Comparison of ENCODE assay signal across 14 cellular contexts in the genomic region with DNA sequence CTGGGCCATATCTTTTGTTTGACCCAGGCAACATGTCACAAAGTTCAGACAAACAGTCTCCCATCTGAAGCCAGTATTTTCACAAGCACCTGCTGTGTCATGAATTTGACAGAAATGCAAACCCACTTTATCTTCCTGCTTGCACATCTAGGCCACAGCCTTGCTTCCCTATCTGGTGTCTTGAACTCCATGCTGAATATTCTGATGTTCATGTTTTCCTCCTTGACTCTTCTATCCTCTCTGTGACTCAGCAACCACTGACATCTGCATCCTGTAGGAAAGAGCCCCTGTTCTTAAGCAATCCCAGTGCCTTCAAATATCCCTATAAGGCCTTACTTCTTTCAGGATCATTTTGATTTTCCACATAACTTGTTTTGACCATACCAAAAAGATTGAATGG. TPM values are rescaled to one million over a fixed set of nuclear protein-coding genes. Genes with fewer than 3 reads are reported as not detected.
DNase-seq lines count a peak whose midpoint lies in the region; ATAC-seq and TF ChIP-seq lines count a peak whose summit lies in the region.
"Had no signal": no experiment of that assay in that cellular context is flagged by ENCODE, and none has a peak within 500 bp of the region (broad histone marks: within the 10 kb centered on the region; RNA-seq: fewer than 3 reads in every experiment).

No MANE protein-coding gene starts in this region.

- ATAC-seq in activated CD8-positive, alpha-beta T cell treated with anti-CD3 and anti-CD28 coated beads, Interleukin-2, amount 10 ng/mL, durations not matched to agents 7 days and 5 days: no peak
- ATAC-seq in GM21528 (IDR thresholded peaks at IDR 0.05; ENCODE audit: low FRiP score, unreplicated experiment) (no peak), HG02884 (IDR thresholded peaks at IDR 0.05; ENCODE audit: unreplicated experiment) (no peak)

- no peak for TF ChIP-seq CTCF in AG04450 (IDR thresholded peaks at IDR 0.05; ENCODE audit: low read depth, low read length)
- no peak for TF ChIP-seq CTCF in fibroblast of villous mesenchyme (IDR thresholded peaks at IDR 0.05; ENCODE audit: insufficient read depth, low read depth, low read length)

- POLR2A ChIA-PET in AG04450 (lab: Yijun Ruan, JAX): no interaction called here
- POLR2A ChIA-PET in activated CD8-positive, alpha-beta T cell treated with anti-CD3 and anti-CD28 coated beads, Interleukin-2, amount 10 ng/mL, durations not matched to agents 7 days and 5 days (lab: Charles Lee): interaction anchor here (1.6 kb wide), 1 partner anchor 8 kb away, joined by 10 read pairs; no protein-coding TSS in a partner anchor

- H3K4me3 ChIP-seq in AG04450 (ENCODE audit: low read depth, low read length) (no peak overlapping the region), fibroblast of villous mesenchyme (ENCODE audit: low read depth, low read length) (no peak overlapping the region)
- H3K4me3 ChIP-seq: adrenal gland had no signal

- CTCF ChIA-PET in AG04450 (lab: Charles Lee): no interaction called here
- CTCF ChIA-PET in activated CD8-positive, alpha-beta T cell treated with anti-CD3 and anti-CD28 coated beads, Interleukin-2, amount 10 ng/mL, durations not matched to agents 7 days and 5 days (lab: Charles Lee): no interaction called here

- DNase-seq in AG04450 (ENCODE audit: low read depth, low spot score): peak; percentile 37
- DNase-seq in GDM1 (lab: John Stamatoyannopoulos, UW): peak; percentile 59
- no peak for DNase-seq in activated CD8-positive, alpha-beta T cell treated with anti-CD3 and anti-CD28 coated beads, Interleukin-2, amount 10 ng/mL, durations not matched to agents 7 days and 5 days
- peak; percentile 84 for DNase-seq in fibroblast of villous mesenchyme (ENCODE audit: low read depth)
- DNase-seq in COLO829 (ENCODE audit: low spot score): no peak
- no peak for DNase-seq in cerebellar cortex (ENCODE audit: low spot score)
- DNase-seq: activated CD4-positive, alpha-beta T cell treated with anti-CD3 and anti-CD28 coated beads for 1 hour; adrenal gland; COR-L47; natural killer cell; NCI-H2171; stimulated activated CD4-positive, alpha-beta T cell treated with anti-CD3 and anti-CD28 coated beads, Interleukin-15, amount 100 ng/mL, for 24 hours had no signal

- H3K27ac Mint-ChIP-seq in activated CD8-positive, alpha-beta T cell treated with anti-CD3 and anti-CD28 coated beads, Interleukin-2, amount 10 ng/mL, durations not matched to agents 7 days and 5 days: peak overlapping the region; percentile 16

- H3K27ac ChIP-seq in AG04450 (ENCODE audit: low read depth, low read length): no peak overlapping the region

- no peak overlapping the region for H3K4me3 Mint-ChIP-seq in activated CD8-positive, alpha-beta T cell treated with anti-CD3 and anti-CD28 coated beads, Interleukin-2, amount 10 ng/mL, durations not matched to agents 7 days and 5 days
- H3K4me3 Mint-ChIP-seq: natural killer cell had no signal

- no peaks in the 10 kb centered on the region for H3K9me3 ChIP-seq in AG04450 (ENCODE audit: control insufficient read depth, insufficient read depth, low read length)
- H3K9me3 ChIP-seq: adrenal gland had no signal

- H3K9me3 Mint-ChIP-seq in activated CD8-positive, alpha-beta T cell treated with anti-CD3 and anti-CD28 coated beads, Interleukin-2, amount 10 ng/mL, durations not matched to agents 7 days and 5 days (ENCODE audit: insufficient read depth): peaks cover 10% of the 10 kb centered on the region
- H3K9me3 Mint-ChIP-seq: natural killer cell had no signal

- peaks cover 56% of the 10 kb centered on the region for H3K4me1 Mint-ChIP-seq in activated CD8-positive, alpha-beta T cell treated with anti-CD3 and anti-CD28 coated beads, Interleukin-2, amount 10 ng/mL, durations not matched to agents 7 days and 5 days (ENCODE audit: low read depth)

- H3K36me3 Mint-ChIP-seq in activated CD8-positive, alpha-beta T cell treated with anti-CD3 and anti-CD28 coated beads, Interleukin-2, amount 10 ng/mL, durations not matched to agents 7 days and 5 days (ENCODE audit: low read depth): peaks cover 93% of the 10 kb centered on the region

- H3K27me3 Mint-ChIP-seq in activated CD8-positive, alpha-beta T cell treated with anti-CD3 and anti-CD28 coated beads, Interleukin-2, amount 10 ng/mL, durations not matched to agents 7 days and 5 days (ENCODE audit: low read depth): no peaks in the 10 kb centered on the region

- no peaks in the 10 kb centered on the region for H3K27me3 ChIP-seq in AG04450 (ENCODE audit: control insufficient read depth, insufficient read depth, low read length)
- H3K27me3 ChIP-seq: adrenal gland had no signal

RNA-seq across cellular contexts. Expression of a gene that starts 6.5 kb away (rescaled TPM):
- polyA plus RNA-seq in AG04450 (2011; rRNA removed): 65.1 and 88.3 TPM in 2 replicates
- polyA minus RNA-seq in AG04450 (2011; rRNA and poly(A)+ RNA removed): 17.1 and 28.9 TPM in 2 replicates
- 10 to 100 TPM; 82.1 to 85.5 TPM for total RNA-seq in activated CD8-positive, alpha-beta T cell treated with anti-CD3 and anti-CD28 coated beads, Interleukin-2, amount 10 ng/mL, durations not matched to agents 7 days and 5 days
- total RNA-seq in fibroblast of villous mesenchyme: 29.4 and 43.5 TPM in 2 replicates

Comparison
In these comparisons a context has a peak if more than half of its experiments do, and no peak if none do; other contexts are left out.
1. DNase-seq: peak in AG04450 (single experiment), GDM1 (single experiment) and fibroblast of villous mesenchyme (single experiment); none in activated CD8-positive, alpha-beta T cell treated with anti-CD3 and anti-CD28 coated beads, Interleukin-2, amount 10 ng/mL, durations not matched to agents 7 days and 5 days (single experiment), COLO829 (single experiment) and cerebellar cortex (single experiment).